In the genomic region with DNA sequence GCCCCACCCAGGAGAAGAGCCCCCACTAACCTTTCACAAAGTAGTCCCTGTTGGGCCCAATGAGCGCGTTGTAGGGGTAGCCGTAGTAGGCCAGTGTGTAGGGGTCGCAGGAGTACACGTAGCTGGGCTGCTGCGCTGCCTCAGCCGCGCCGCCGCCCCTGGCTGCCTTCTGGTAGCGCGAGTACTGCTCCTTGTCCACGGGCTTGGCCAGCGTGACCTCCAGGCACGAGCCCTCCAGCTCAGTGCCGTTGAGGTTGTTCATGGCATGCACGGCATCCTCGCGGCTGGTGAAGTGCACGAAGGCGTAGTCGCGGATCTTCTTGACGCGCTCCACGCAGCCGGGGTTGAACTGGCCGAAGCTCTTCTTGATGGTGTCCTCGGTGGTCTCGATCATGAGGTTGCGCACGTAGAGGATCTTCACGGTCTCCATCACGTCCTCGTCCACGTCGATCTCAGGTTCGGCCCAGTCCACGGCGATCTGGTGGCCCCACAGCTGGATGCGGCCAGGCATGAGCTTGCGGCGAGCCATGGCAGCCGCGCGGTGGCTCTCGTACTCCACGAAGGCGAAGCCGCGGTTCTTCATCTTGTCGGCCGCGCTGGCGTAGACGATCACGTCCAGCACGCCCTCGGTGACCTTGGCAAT, we compare ENCODE assay signal across 22 cellular contexts.
DNase-seq lines count a peak whose midpoint lies in the region; FAIRE-seq and TF ChIP-seq lines count a peak whose summit lies in the region.
"Had no signal": no experiment of that assay in that cellular context is flagged by ENCODE, and none has a peak within 500 bp of the region (broad histone marks: within the 10 kb centered on the region; RNA-seq: fewer than 3 reads in every experiment).

No MANE protein-coding gene starts in this region.

- H3K23ac ChIP-seq in H1 (ENCODE audit: insufficient read length), result no peak overlapping the region

- H2BK20ac ChIP-seq in H1 (ENCODE audit: low read length), result no peak overlapping the region

- FAIRE-seq in H1 (lab: Jason Lieb, UNC) (no peak), kidney (lab: Jason Lieb, UNC) (no peak), urothelium cell line (lab: Jason Lieb, UNC) (peak; percentile 17)
- FAIRE-seq: A204.1, GM12878 had no signal

- TF ChIP-seq RAD21 in H1 (IDR thresholded peaks at IDR 0.05 in 1 of 2, conservative IDR thresholded peaks at IDR 0.05 in 1 of 2; ENCODE audit: low read depth in 2 of 2, low read length in 2 of 2), result no peak

- H3K23me2 ChIP-seq in H1 (ENCODE audit: low read depth, low read length), result no peaks in the 10 kb centered on the region

- POLR2A ChIA-PET in H1 (lab: Charles Lee; ENCODE audit: partially characterized antibody), result no interaction called here

- H2BK5ac ChIP-seq in H1 (ENCODE audit: low read depth, low read length), result no peak overlapping the region

- peak overlapping the region; percentile 32; the same call in 1 of the 2 replicates for H3K27ac ChIP-seq in H1 (ENCODE audit: low read depth, low read length)
- H3K27ac ChIP-seq in kidney (ENCODE audit: low read depth in 2 of 2, low read length in 2 of 2), result peak overlapping the region; percentile 8 to 59
- H3K27ac ChIP-seq: HL-60 had no signal

- H3K79me2 ChIP-seq in H1 (ENCODE audit: control insufficient read depth in 1 of 2, insufficient read depth in 2 of 2, low read length in 2 of 2), result no peaks in the 10 kb centered on the region

- peaks cover 3% of the 10 kb centered on the region; the same call in 1 of the 2 replicates for H3K79me1 ChIP-seq in H1 (ENCODE audit: low read depth, low read length)

- no peak overlapping the region for H3K9ac ChIP-seq in H1 (replicated peaks in 1 of 4; ENCODE audit: extremely low read depth in 1 of 4, low read depth in 3 of 4, low read length in 3 of 4)
- no peak overlapping the region for H3K9ac ChIP-seq in kidney (ENCODE audit: low read length in 2 of 2)

- no peak overlapping the region for H3K14ac ChIP-seq in H1 (ENCODE audit: insufficient read length)

- H3K4me2 ChIP-seq in H1 (ENCODE audit: insufficient read depth in 1 of 2, low read depth in 2 of 2, low read length in 2 of 2), result no peak overlapping the region
- H3K4me2 ChIP-seq: GM23338 had no signal

- no peak for TF ChIP-seq EP300 in H1 (IDR thresholded peaks at IDR 0.05; ENCODE audit: borderline replicate concordance in 1 of 2, low read depth in 2 of 2, low read length in 2 of 2)

- H2BK120ac ChIP-seq in H1 (replicated peaks; ENCODE audit: low read depth, low read length), result no peak overlapping the region

- H3K9me3 ChIP-seq in H1 (ENCODE audit: insufficient read depth in 2 of 2, low read depth in 1 of 2, low read length in 1 of 2), result no peaks in the 10 kb centered on the region
- no peaks in the 10 kb centered on the region for H3K9me3 ChIP-seq in kidney (ENCODE audit: control insufficient read depth in 1 of 2, low read length in 2 of 2)
- H3K9me3 ChIP-seq: BE2C had no signal

- CTCF ChIA-PET in H1 (lab: Charles Lee; ENCODE audit: partially characterized antibody), result interaction anchor here (0.9 to 2.0 kb wide), 2 partner anchors 10 to 15 kb away, joined by 3 to 4 read pairs; no protein-coding TSS in a partner anchor

- intact Hi-C loops in kidney (cut with DNase I) (no loop called here), posterior vena cava (cut with DNase I) (no loop called here)

- DNase-seq in H1 (ENCODE audit: low read depth in 1 of 2, low spot score in 2 of 2) (no peak), kidney (no peak), posterior vena cava (ENCODE audit: low spot score) (peak; percentile 82), urothelium cell line (ENCODE audit: low spot score) (no peak), GM20000 (ENCODE audit: low spot score) (no peak), activated gamma-delta T cell (lab: John Stamatoyannopoulos, UW) (no peak), NCI-H1930 (lab: John Stamatoyannopoulos, UW) (no peak)
- DNase-seq: ACHN; BE2C; C1 segment of cervical spinal cord; CD4-positive, CD25-positive, alpha-beta regulatory T cell; CD8-positive, alpha-beta memory T cell; COR-L47; DMS 273 treated with DMSO at 0.1 percent for 48 hours; DMS53; DND-41; EL; H7 had no signal

- H4K5ac ChIP-seq in H1 (ENCODE audit: insufficient read length, low read depth, low read length), result no peak overlapping the region

- no peak overlapping the region for H2BK15ac ChIP-seq in H1 (ENCODE audit: low read length)

- no peak overlapping the region for H3K4ac ChIP-seq in H1 (replicated peaks; ENCODE audit: insufficient read length, low read depth, low read length)

- H2BK12ac ChIP-seq in H1 (ENCODE audit: low read depth, low read length), result no peak overlapping the region

- H2AFZ ChIP-seq in H1 (ENCODE audit: low read length), result no peak overlapping the region
- H2AFZ ChIP-seq: GM23338 had no signal

- no peak for TF ChIP-seq CTCF in H1 (IDR thresholded peaks at IDR 0.05; ENCODE audit: control extremely low read depth in 1 of 3, insufficient read depth in 1 of 3, low read depth in 1 of 3, low read length in 3 of 3)
- TF ChIP-seq CTCF in kidney (IDR thresholded peaks at IDR 0.05; ENCODE audit: borderline replicate concordance, extremely low read depth, insufficient read depth), result no peak
- TF ChIP-seq CTCF in GM20000 (IDR thresholded peaks at IDR 0.05; ENCODE audit: extremely low read depth, missing control alignments), result no peak

- H3K56ac ChIP-seq in H1 (replicated peaks; ENCODE audit: insufficient read length, low read depth, low read length), result no peak overlapping the region

- no peak for TF ChIP-seq POLR2A in H1 (IDR thresholded peaks at IDR 0.05; ENCODE audit: control extremely low read depth in 1 of 2, low read depth in 2 of 2, low read length in 2 of 2)

- no peaks in the 10 kb centered on the region for H4K20me1 ChIP-seq in H1 (replicated peaks in 1 of 2; ENCODE audit: control insufficient read depth in 1 of 2, insufficient read depth in 2 of 2, low read length in 2 of 2)

- H3K4me1 ChIP-seq in H1 (replicated peaks in 1 of 4; ENCODE audit: control insufficient read depth in 3 of 4, insufficient read depth in 4 of 4, low read length in 3 of 4) (peaks cover 0 to 6% (median 4%) of the 10 kb centered on the region in 4 experiments; a peak in 5 of 7 replicates), kidney (ENCODE audit: control insufficient read depth in 1 of 2, insufficient read depth in 1 of 2, low read depth in 1 of 2, low read length in 2 of 2) (peaks cover 23 to 25% of the 10 kb centered on the region in 2 donors)
- H3K4me1 ChIP-seq: BE2C had no signal

- H3K18ac ChIP-seq in H1 (ENCODE audit: extremely low read depth, low read length), result no peak overlapping the region

- H3K27me3 ChIP-seq in H1 (replicated peaks in 1 of 4; ENCODE audit: control insufficient read depth in 3 of 4, extremely low read depth in 1 of 4, insufficient read depth in 3 of 4, low read length in 3 of 4), result no peaks in the 10 kb centered on the region
- H3K27me3 ChIP-seq: BE2C had no signal

- H4K8ac ChIP-seq in H1 (ENCODE audit: extremely low read depth, insufficient read depth, low read length), result 0 out of 2 replicates have a peak overlapping the region, but pooled peaks have one; percentile 42

- H3K36me3 ChIP-seq in H1 (ENCODE audit: control insufficient read depth in 2 of 4, insufficient read depth in 4 of 4, low read length in 3 of 4) (peaks cover 0 to 21% (median 7%) of the 10 kb centered on the region in 4 experiments; a peak in 5 of 8 replicates), kidney (ENCODE audit: control insufficient read depth in 1 of 2, insufficient read depth in 2 of 2, low read length in 2 of 2) (peaks cover 8 to 25% of the 10 kb centered on the region in 2 donors)
- H3K36me3 ChIP-seq: BE2C had no signal

- H3K4me3 ChIP-seq in H1 (ENCODE audit: extremely low read depth in 1 of 4, insufficient read depth in 2 of 4, low read depth in 3 of 4, low read length in 4 of 4) (no peak overlapping the region), kidney (ENCODE audit: low read length in 2 of 2) (no peak overlapping the region)
- H3K4me3 ChIP-seq: GM12878, GM23338 had no signal

- WGBS in H1 (ENCODE audit: extremely low coverage in 1 of 2, insufficient coverage in 1 of 2, insufficient read length in 1 of 2, insufficient replicate concordance in 2 of 2, low coverage in 1 of 2, low lambda C conversion rate in 2 of 2, missing lambda C conversion rate in 1 of 2), 2 experiments, result 94% methylated on average over 43 of the region's 59 CpGs; no CpG with 5 or more reads in 1 of the 2 experiments

- H4K91ac ChIP-seq in H1 (replicated peaks; ENCODE audit: insufficient read length, low read length), result no peak overlapping the region

- no peak overlapping the region for H2AK5ac ChIP-seq in H1 (ENCODE audit: low read depth, low read length)

TF ChIP-seq in H1, 55 proteins besides CTCF, POLR2A, EP300 and RAD21:
- TF ChIP-seq BRCA1 (IDR thresholded peaks at IDR 0.05; ENCODE audit: low read depth, low read length), result no peak
